Comparison of ENCODE assay signal across 1 cellular context in genomic region chr1:162144853-162145252, GRCh38.
A peak's percentile ranks its signal among the peaks of the same experiment; 100 is the strongest.
TF ChIP-seq lines count a peak whose summit lies in the region.

No MANE protein-coding gene starts in this region.

TF ChIP-seq in H1, 55 proteins besides CTCF, POLR2A, EP300 and RAD21 (continued from another document):
- TF ChIP-seq, protein P1, sequence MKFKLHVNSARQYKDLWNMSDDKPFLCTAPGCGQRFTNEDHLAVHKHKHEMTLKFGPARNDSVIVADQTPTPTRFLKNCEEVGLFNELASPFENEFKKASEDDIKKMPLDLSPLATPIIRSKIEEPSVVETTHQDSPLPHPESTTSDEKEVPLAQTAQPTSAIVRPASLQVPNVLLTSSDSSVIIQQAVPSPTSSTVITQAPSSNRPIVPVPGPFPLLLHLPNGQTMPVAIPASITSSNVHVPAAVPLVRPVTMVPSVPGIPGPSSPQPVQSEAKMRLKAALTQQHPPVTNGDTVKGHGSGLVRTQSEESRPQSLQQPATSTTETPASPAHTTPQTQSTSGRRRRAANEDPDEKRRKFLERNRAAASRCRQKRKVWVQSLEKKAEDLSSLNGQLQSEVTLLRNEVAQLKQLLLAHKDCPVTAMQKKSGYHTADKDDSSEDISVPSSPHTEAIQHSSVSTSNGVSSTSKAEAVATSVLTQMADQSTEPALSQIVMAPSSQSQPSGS (IDR thresholded peaks at IDR 0.05; ENCODE audit: low read length), result 0 out of 2 replicates have a peak, but pooled peaks have one; percentile 18
- TF ChIP-seq RXRA (IDR thresholded peaks at IDR 0.05; ENCODE audit: insufficient read depth, low read depth, low read length) (no peak), SIX5 (IDR thresholded peaks at IDR 0.05; ENCODE audit: low read depth, low read length) (no peak), POU5F1 (IDR thresholded peaks at IDR 0.05; ENCODE audit: low read depth, low read length) (no peak), ATF3 (IDR thresholded peaks at IDR 0.05; ENCODE audit: insufficient read depth, low read depth, low read length) (no peak), TCF12 (IDR thresholded peaks at IDR 0.05; ENCODE audit: low read depth, low read length) (no peak), SIN3A (conservative IDR thresholded peaks at IDR 0.05 in 1 of 2, IDR thresholded peaks at IDR 0.05 in 1 of 2; ENCODE audit: low read depth in 1 of 2, low read length in 2 of 2) (no peak), CHD1 (IDR thresholded peaks at IDR 0.05; ENCODE audit: low read depth, low read length) (no peak), MAFK (IDR thresholded peaks at IDR 0.05; ENCODE audit: low read depth, low read length) (no peak; the same call in 1 of the 2 replicates), NRF1 (IDR thresholded peaks at IDR 0.05; ENCODE audit: low read depth, low read length) (no peak)
